In the genomic region with DNA sequence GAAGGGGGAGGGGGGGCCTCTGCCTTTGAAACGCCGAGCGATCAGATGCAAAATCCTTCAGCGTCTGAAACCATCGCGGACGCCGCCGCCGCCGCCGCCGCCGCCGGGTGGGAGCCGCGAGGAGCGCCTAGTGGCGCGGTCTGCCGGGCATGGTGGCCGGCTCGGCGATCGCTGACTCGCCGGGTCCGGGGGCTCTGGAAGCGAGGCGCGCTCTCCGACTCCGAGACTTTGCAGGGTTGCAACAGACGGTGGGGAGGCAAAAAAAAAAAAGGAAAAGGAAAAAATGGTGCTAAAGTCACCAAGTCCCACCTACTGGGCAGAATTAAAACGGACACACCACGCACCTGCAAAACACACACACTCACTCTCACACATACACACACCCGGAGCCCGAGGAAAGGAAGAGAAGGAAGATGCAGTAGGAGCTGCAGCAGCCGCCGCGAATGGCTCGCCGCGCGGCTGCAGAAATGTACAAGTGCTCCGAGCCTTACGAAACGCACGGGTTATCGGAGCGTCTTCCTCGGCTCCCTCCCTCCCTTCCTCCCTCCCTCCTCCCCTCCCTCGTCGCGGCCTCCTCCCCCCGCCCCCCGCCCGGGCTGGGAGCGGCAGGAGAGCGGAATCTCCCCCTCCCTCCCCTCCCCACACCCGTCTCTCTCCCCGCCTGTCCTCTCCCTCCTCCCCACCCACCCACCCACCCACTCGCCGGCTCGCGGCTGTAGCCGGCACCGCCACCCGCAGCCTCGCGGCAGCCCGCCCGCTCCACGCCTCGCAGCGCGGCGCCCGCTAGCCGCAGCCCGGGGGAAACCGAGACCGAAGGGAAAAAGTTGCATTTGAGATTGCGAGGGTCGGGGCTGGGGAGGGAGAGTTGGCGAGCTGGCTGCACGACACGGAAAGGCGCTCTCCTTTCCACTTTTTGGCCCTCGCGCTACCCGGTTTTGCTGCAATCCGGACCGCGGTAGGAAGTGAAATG, we compare ENCODE assay signal across 9 cellular contexts. TPM values are rescaled to one million over a fixed set of nuclear protein-coding genes. Genes with fewer than 3 reads are reported as not detected.
DNase-seq lines count a peak whose midpoint lies in the region; ATAC-seq and TF ChIP-seq lines count a peak whose summit lies in the region.
"Had no signal": no experiment of that assay in that cellular context is flagged by ENCODE, and none has a peak within 500 bp of the region (broad histone marks: within the 10 kb centered on the region; RNA-seq: fewer than 3 reads in every experiment).

Gene NTRK3, minus strand, starts transcription at position 479 of the 970 bp plus-strand sequence. CDS start 586 bp downstream, outside the sequence.

- peaks cover 3% of the 10 kb centered on the region for H3F3A ChIP-seq in neural cell (ENCODE audit: insufficient read depth, low read length, poor library complexity, severe bottlenecking)

- H2AFZ ChIP-seq in neural cell (ENCODE audit: low read depth, low read length): peak within 1 kb of the TSS; percentile 66

- peak; percentile 14 for TF ChIP-seq EP300 in neural cell (conservative IDR thresholded peaks at IDR 0.05; ENCODE audit: poor library complexity, severe bottlenecking)

- peaks cover 21% of the 10 kb centered on the region for H3K27me3 Mint-ChIP-seq in endothelial cell (ENCODE audit: unreplicated experiment)

- H3K4me3 Mint-ChIP-seq in endothelial cell (ENCODE audit: unreplicated experiment): peak within 1 kb of the TSS; percentile 96

- TF ChIP-seq CTCF in endothelial cell (IDR thresholded peaks at IDR 0.05; ENCODE audit: unreplicated experiment) (no peak), neural cell (IDR thresholded peaks at IDR 0.05; ENCODE audit: poor library complexity, severe bottlenecking) (peak; percentile 48)

- H3K27ac ChIP-seq in neural cell (ENCODE audit: low read length): peak within 1 kb of the TSS; percentile 92
- H3K27ac ChIP-seq: 22Rv1 had no signal

- H3K9me2 ChIP-seq in neural cell (ENCODE audit: insufficient read depth, low read length): no peaks in the 10 kb centered on the region

- H3K9me3 Mint-ChIP-seq in endothelial cell (ENCODE audit: unreplicated experiment): no peaks in the 10 kb centered on the region

- H3K36me3 Mint-ChIP-seq in endothelial cell (ENCODE audit: low read depth, unreplicated experiment): no peaks in the 10 kb centered on the region

- peaks cover 15% of the 10 kb centered on the region for H3K27me3 ChIP-seq in neural cell (ENCODE audit: insufficient read depth, low read depth, low read length)

- DNase-seq in DMS 273 (lab: John Stamatoyannopoulos, UW; ENCODE audit: unreplicated experiment) (peak; percentile 68), DMS 273 treated with DMSO at 0.1 percent for 48 hours (lab: John Stamatoyannopoulos, UW) (no peak), RPMI7951 (ENCODE audit: low read depth) (peak; percentile 29), endothelial cell (ENCODE audit: low spot score) (peak; percentile 37), NCI-H1436 (lab: John Stamatoyannopoulos, UW) (no peak), GM19238 (ENCODE audit: insufficient read length, low spot score) (no peak)

- no peaks in the 10 kb centered on the region for H3K36me3 ChIP-seq in neural cell (ENCODE audit: insufficient read depth, low read length)

- no peak within 1 kb of the TSS for H3K27ac Mint-ChIP-seq in endothelial cell (ENCODE audit: unreplicated experiment)

- peaks cover 11% of the 10 kb centered on the region for H4K20me1 ChIP-seq in neural cell (ENCODE audit: insufficient read depth)

- H3K4me2 ChIP-seq in neural cell (ENCODE audit: low read length): peak within 1 kb of the TSS; percentile 86

- peaks cover 3% of the 10 kb centered on the region for H3K9me3 ChIP-seq in neural cell (ENCODE audit: low read length)

- peak within 1 kb of the TSS; percentile 94 for H3K9ac ChIP-seq in neural cell (ENCODE audit: low read length)

- peak within 1 kb of the TSS; percentile 88 for H3K4me3 ChIP-seq in neural cell (ENCODE audit: low read length)

- ATAC-seq in GM18861 (IDR thresholded peaks at IDR 0.05; ENCODE audit: unreplicated experiment): no peak

- TF ChIP-seq RAD21 in neural cell (conservative IDR thresholded peaks at IDR 0.05): no peak

- peaks cover 8% of the 10 kb centered on the region for H3K4me1 Mint-ChIP-seq in endothelial cell (ENCODE audit: unreplicated experiment)

- H3K79me2 ChIP-seq in neural cell (replicated peaks; ENCODE audit: insufficient read depth, low read length): peaks cover 40% of the 10 kb centered on the region

TF ChIP-seq in neural cell, 6 proteins besides CTCF, POLR2A, EP300 and RAD21:
- TF ChIP-seq TAF1 (IDR thresholded peaks at IDR 0.05; ENCODE audit: low read depth) (no peak), MXI1 (conservative IDR thresholded peaks at IDR 0.05; ENCODE audit: poor library complexity, severe bottlenecking) (peak; percentile 36), EZH2 (IDR thresholded peaks at IDR 0.05; ENCODE audit: borderline replicate concordance, insufficient read depth, low read length, poor library complexity, severe bottlenecking) (no peak), REST (IDR thresholded peaks at IDR 0.05; ENCODE audit: borderline replicate concordance) (no peak), POLR2AphosphoS5 (IDR thresholded peaks at IDR 0.05) (peak; percentile 66), SMC3 (conservative IDR thresholded peaks at IDR 0.05; ENCODE audit: poor library complexity) (peak; percentile 16)

RNA-seq across cellular contexts. Expression of gene NTRK3, which starts in this region (rescaled TPM):
- 0.10 and 1.3 TPM in 2 replicates for total RNA-seq in RPMI7951 (2014; rRNA removed; shearing (Covaris generic))
- 6.4 TPM for total RNA-seq in endothelial cell (ENCODE audit: unreplicated experiment)
- polyA plus RNA-seq in neural cell: 42.3 and 42.7 TPM in 2 replicates
- 135 and 140 TPM in 2 replicates for polyA minus RNA-seq in neural cell

Comparison
In these comparisons a context has a peak if more than half of its experiments do, and no peak if none do; other contexts are left out.
1. DNase-seq: peak in DMS 273 (single experiment), RPMI7951 (single experiment) and endothelial cell (single experiment); none in DMS 273 treated with DMSO at 0.1 percent for 48 hours (single experiment), NCI-H1436 (single experiment) and GM19238 (single experiment).